ENCODE assay signal across 1 cellular context in the genomic region with DNA sequence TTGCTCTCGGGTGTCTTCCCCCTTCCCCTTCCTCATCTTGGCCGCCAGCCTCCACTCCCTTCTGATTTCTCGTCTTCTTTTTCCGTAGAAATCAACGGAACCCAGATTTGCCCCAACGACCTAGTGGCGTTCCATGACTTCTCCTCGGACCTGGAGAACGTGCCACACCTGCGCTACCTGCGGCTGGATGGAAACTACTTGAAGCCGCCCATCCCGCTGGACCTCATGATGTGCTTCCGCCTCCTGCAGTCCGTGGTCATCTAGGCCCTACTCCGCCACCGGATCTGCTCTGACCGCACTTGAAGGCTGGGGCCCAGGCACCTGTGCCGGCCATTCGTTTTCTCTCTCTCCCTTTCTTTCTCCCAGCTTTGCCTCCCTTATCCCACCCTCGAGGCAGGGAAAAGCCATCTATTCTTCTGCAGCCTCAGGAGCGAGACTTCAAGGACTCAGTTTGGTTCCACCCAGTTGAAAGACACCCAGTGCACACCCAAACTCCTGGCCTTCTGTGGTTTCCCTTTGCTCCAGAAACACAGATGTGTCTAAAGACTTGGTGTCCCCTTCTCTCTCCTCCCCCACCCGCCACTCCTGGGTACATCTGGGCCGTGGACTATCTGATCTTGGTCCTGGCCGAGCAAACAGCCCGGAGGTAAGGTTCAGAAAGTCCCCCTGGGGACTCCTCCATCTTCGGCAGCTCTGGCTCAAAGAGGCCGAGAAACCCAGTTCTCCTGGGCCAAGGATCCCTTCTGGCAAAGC.
TF ChIP-seq lines count a peak whose summit lies in the region.

No MANE protein-coding gene starts in this region.

TF ChIP-seq in GM12878, 131 proteins besides CTCF, POLR2A, EP300 and RAD21:
- TF ChIP-seq, protein P1, sequence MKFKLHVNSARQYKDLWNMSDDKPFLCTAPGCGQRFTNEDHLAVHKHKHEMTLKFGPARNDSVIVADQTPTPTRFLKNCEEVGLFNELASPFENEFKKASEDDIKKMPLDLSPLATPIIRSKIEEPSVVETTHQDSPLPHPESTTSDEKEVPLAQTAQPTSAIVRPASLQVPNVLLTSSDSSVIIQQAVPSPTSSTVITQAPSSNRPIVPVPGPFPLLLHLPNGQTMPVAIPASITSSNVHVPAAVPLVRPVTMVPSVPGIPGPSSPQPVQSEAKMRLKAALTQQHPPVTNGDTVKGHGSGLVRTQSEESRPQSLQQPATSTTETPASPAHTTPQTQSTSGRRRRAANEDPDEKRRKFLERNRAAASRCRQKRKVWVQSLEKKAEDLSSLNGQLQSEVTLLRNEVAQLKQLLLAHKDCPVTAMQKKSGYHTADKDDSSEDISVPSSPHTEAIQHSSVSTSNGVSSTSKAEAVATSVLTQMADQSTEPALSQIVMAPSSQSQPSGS (IDR thresholded peaks at IDR 0.05; ENCODE audit: low read length) = no peak
- TF ChIP-seq BCL3 (IDR thresholded peaks at IDR 0.05; ENCODE audit: borderline replicate concordance, insufficient read depth, low read depth, low read length, poor library complexity, severe bottlenecking) = no peak
- no peak for TF ChIP-seq PAX8 (IDR thresholded peaks at IDR 0.05)
- TF ChIP-seq EZH2 (IDR thresholded peaks at IDR 0.05; ENCODE audit: borderline replicate concordance, control insufficient read depth, low read depth, low read length) = no peak
- no peak for TF ChIP-seq SRF (IDR thresholded peaks at IDR 0.05; ENCODE audit: low read depth in 2 of 2, low read length in 2 of 2)
